ENCODE assay signal across 18 cellular contexts in genomic region chr6:33935439-33936080, GRCh38.
DNase-seq lines count a peak whose midpoint lies in the region; ATAC-seq lines count a peak whose summit lies in the region.
"Had no signal": no experiment of that assay in that cellular context is flagged by ENCODE, and none has a peak within 500 bp of the region (broad histone marks: within the 10 kb centered on the region; RNA-seq: fewer than 3 reads in every experiment).

No MANE protein-coding gene starts in this region.

- ATAC-seq in HG02763 (IDR thresholded peaks at IDR 0.05; ENCODE audit: unreplicated experiment) (no peak), GM19467 (IDR thresholded peaks at IDR 0.05; ENCODE audit: unreplicated experiment) (no peak)
- ATAC-seq in activated CD8-positive, alpha-beta memory T cell treated with anti-CD3 and anti-CD28 coated beads, Interleukin-2, amount 10 ng/mL, durations not matched to agents 7 days and 5 days = no peak
- ATAC-seq: A549; foreskin keratinocyte; K562; naive thymus-derived CD8-positive, alpha-beta T cell; Panc1 had no signal

- H3K27ac Mint-ChIP-seq in activated CD8-positive, alpha-beta memory T cell treated with anti-CD3 and anti-CD28 coated beads, Interleukin-2, amount 10 ng/mL, durations not matched to agents 7 days and 5 days = no peak overlapping the region
- H3K27ac Mint-ChIP-seq: memory B cell; naive thymus-derived CD8-positive, alpha-beta T cell had no signal

- no peak overlapping the region for H3K4me3 Mint-ChIP-seq in activated CD8-positive, alpha-beta memory T cell treated with anti-CD3 and anti-CD28 coated beads, Interleukin-2, amount 10 ng/mL, durations not matched to agents 7 days and 5 days
- H3K4me3 Mint-ChIP-seq: memory B cell; naive thymus-derived CD8-positive, alpha-beta T cell had no signal

- peak; percentile 7 for DNase-seq in NCI-H2107 treated with DMSO at 0.1 percent for 48 hours (lab: John Stamatoyannopoulos, UW; ENCODE audit: unreplicated experiment)
- no peak for DNase-seq in NCI-H2107 (lab: John Stamatoyannopoulos, UW)
- peak; percentile 81 for DNase-seq in NCI-H2227 (lab: John Stamatoyannopoulos, UW; ENCODE audit: unreplicated experiment)
- peak; percentile 10 for DNase-seq in SK-N-DZ (ENCODE audit: low spot score)
- peak; percentile 65 for DNase-seq in retina
- DNase-seq in activated CD8-positive, alpha-beta memory T cell treated with anti-CD3 and anti-CD28 coated beads, Interleukin-2, amount 10 ng/mL, durations not matched to agents 7 days and 5 days = no peak
- DNase-seq: C1 segment of cervical spinal cord; foreskin keratinocyte; GOT3; stimulated activated CD4-positive, alpha-beta T cell treated with anti-CD3 and anti-CD28 coated beads, Interleukin-12 subunit alpha, Interleukin-12 subunit beta, amount 100 ng/mL, for 4 hours; trophoblast cell had no signal

- no peaks in the 10 kb centered on the region for H3K9me3 Mint-ChIP-seq in activated CD8-positive, alpha-beta memory T cell treated with anti-CD3 and anti-CD28 coated beads, Interleukin-2, amount 10 ng/mL, durations not matched to agents 7 days and 5 days (ENCODE audit: low read depth)
- H3K9me3 Mint-ChIP-seq: memory B cell; naive thymus-derived CD8-positive, alpha-beta T cell had no signal

- H3K27me3 Mint-ChIP-seq in activated CD8-positive, alpha-beta memory T cell treated with anti-CD3 and anti-CD28 coated beads, Interleukin-2, amount 10 ng/mL, durations not matched to agents 7 days and 5 days = peaks cover 34% of the 10 kb centered on the region

- H3K36me3 Mint-ChIP-seq in activated CD8-positive, alpha-beta memory T cell treated with anti-CD3 and anti-CD28 coated beads, Interleukin-2, amount 10 ng/mL, durations not matched to agents 7 days and 5 days = no peaks in the 10 kb centered on the region
- H3K36me3 Mint-ChIP-seq: memory B cell; naive thymus-derived CD8-positive, alpha-beta T cell had no signal

- CTCF ChIA-PET in activated CD8-positive, alpha-beta memory T cell treated with anti-CD3 and anti-CD28 coated beads, Interleukin-2, amount 10 ng/mL, durations not matched to agents 7 days and 5 days (lab: Charles Lee) = no interaction called here

- peaks cover 18% of the 10 kb centered on the region for H3K4me1 Mint-ChIP-seq in activated CD8-positive, alpha-beta memory T cell treated with anti-CD3 and anti-CD28 coated beads, Interleukin-2, amount 10 ng/mL, durations not matched to agents 7 days and 5 days

Comparison
In these comparisons a context has a peak if more than half of its experiments do, and no peak if none do; other contexts are left out.
1. DNase-seq: peak in NCI-H2107 treated with DMSO at 0.1 percent for 48 hours (single experiment), NCI-H2227 (single experiment), SK-N-DZ (single experiment) and retina (single experiment); none in NCI-H2107 (single experiment) and activated CD8-positive, alpha-beta memory T cell treated with anti-CD3 and anti-CD28 coated beads, Interleukin-2, amount 10 ng/mL, durations not matched to agents 7 days and 5 days (single experiment).